In genomic region chr10:7932301-7933036, GRCh38 we compare ENCODE assay signal across 1 cellular context.
TF ChIP-seq lines count a peak whose summit lies in the region.

No MANE protein-coding gene starts in this region.

TF ChIP-seq in HepG2, 621 proteins besides CTCF, POLR2A, EP300 and RAD21 (continued from another document and continues in another):
- TF ChIP-seq SOX6 (IDR thresholded peaks at IDR 0.05) (no peak), SOX6 (CRISPR knock-in tag; IDR thresholded peaks at IDR 0.05) (peak; percentile 95), MIER2 (CRISPR knock-in tag; IDR thresholded peaks at IDR 0.05) (0 out of 2 replicates have a peak, but pooled peaks have one; percentile 37), MAFF (IDR thresholded peaks at IDR 0.05; ENCODE audit: low read depth, low read length) (peak; percentile 68), KDM6A (CRISPR knock-in tag; IDR thresholded peaks at IDR 0.05; ENCODE audit: low read depth) (peak; percentile 72), HMG20B (CRISPR knock-in tag; conservative IDR thresholded peaks at IDR 0.05) (peak; percentile 81), DRAP1 (CRISPR knock-in tag; IDR thresholded peaks at IDR 0.05) (peak; percentile 66), ZNF569 (CRISPR knock-in tag; IDR thresholded peaks at IDR 0.05; ENCODE audit: borderline replicate concordance) (no peak), ZNF317 (CRISPR knock-in tag; IDR thresholded peaks at IDR 0.05) (peak; percentile 85), PPARG (CRISPR knock-in tag; conservative IDR thresholded peaks at IDR 0.05) (peak; percentile 90), POLR2G (IDR thresholded peaks at IDR 0.05; ENCODE audit: low read depth, low read length) (no peak), ZNF646 (CRISPR knock-in tag; IDR thresholded peaks at IDR 0.05) (0 out of 2 replicates have a peak, but pooled peaks have one; percentile 64), ZNF207 (IDR thresholded peaks at IDR 0.05; ENCODE audit: borderline replicate concordance) (no peak), FOSL1 (CRISPR knock-in tag; IDR thresholded peaks at IDR 0.05; ENCODE audit: borderline replicate concordance) (no peak), ZNF792 (CRISPR knock-in tag; IDR thresholded peaks at IDR 0.05) (peak; percentile 98), GABPA (IDR thresholded peaks at IDR 0.05; ENCODE audit: low read depth, low read length) (no peak), GABPA (CRISPR knock-in tag; IDR thresholded peaks at IDR 0.05; ENCODE audit: low read depth) (peak; percentile 84), MAFK (conservative IDR thresholded peaks at IDR 0.05 in 1 of 2, IDR thresholded peaks at IDR 0.05 in 1 of 2; ENCODE audit: low read length in 2 of 2) (peak; percentile 64 to 79), BCL6 (CRISPR knock-in tag; IDR thresholded peaks at IDR 0.05) (peak; percentile 92), ZBTB34 (CRISPR knock-in tag; IDR thresholded peaks at IDR 0.05) (peak; percentile 35; the same call in 1 of the 2 replicates), CEBPG (CRISPR knock-in tag; IDR thresholded peaks at IDR 0.05) (peak; percentile 53), ZNF484 (CRISPR knock-in tag; IDR thresholded peaks at IDR 0.05; ENCODE audit: borderline replicate concordance, low read depth) (no peak), MBNL3 (CRISPR knock-in tag; conservative IDR thresholded peaks at IDR 0.05) (no peak), NFE2L2 (IDR thresholded peaks at IDR 0.05; ENCODE audit: low read length) (no peak), PATZ1 (CRISPR knock-in tag; IDR thresholded peaks at IDR 0.05) (peak; percentile 51; the same call in 1 of the 2 replicates), ESRRA (CRISPR knock-in tag; IDR thresholded peaks at IDR 0.05; ENCODE audit: low read depth) (0 out of 2 replicates have a peak, but pooled peaks have one; percentile 57), LCORL (IDR thresholded peaks at IDR 0.05) (peak; percentile 37; the same call in 1 of the 2 replicates), LCORL (CRISPR knock-in tag; IDR thresholded peaks at IDR 0.05) (peak; percentile 71), ZNF251 (CRISPR knock-in tag; IDR thresholded peaks at IDR 0.05) (no peak), HMGXB4 (CRISPR knock-in tag; IDR thresholded peaks at IDR 0.05; ENCODE audit: borderline replicate concordance in 1 of 2, low read depth in 1 of 2) (peak in 1 of 2 experiments; percentile 42; a peak in 1 of 4 replicates), ISL2 (CRISPR knock-in tag; IDR thresholded peaks at IDR 0.05) (peak; percentile 78), DMTF1 (CRISPR knock-in tag; IDR thresholded peaks at IDR 0.05) (no peak), THRA (CRISPR knock-in tag; IDR thresholded peaks at IDR 0.05; ENCODE audit: borderline replicate concordance) (peak; percentile 44; the same call in 1 of the 2 replicates), GRHL1 (CRISPR knock-in tag; conservative IDR thresholded peaks at IDR 0.05) (no peak), SIX4 (CRISPR knock-in tag; IDR thresholded peaks at IDR 0.05) (peak; percentile 69), ZNF652 (CRISPR knock-in tag; IDR thresholded peaks at IDR 0.05; ENCODE audit: borderline replicate concordance, low read depth) (peak; percentile 48; the same call in 1 of the 2 replicates), CHD2 (IDR thresholded peaks at IDR 0.05; ENCODE audit: low read depth, low read length) (no peak), ZNF597 (CRISPR knock-in tag; IDR thresholded peaks at IDR 0.05) (no peak), TCF7 (IDR thresholded peaks at IDR 0.05; ENCODE audit: low read depth) (peak; percentile 65), NR2F6 (IDR thresholded peaks at IDR 0.05) (peak; percentile 91), NR2F6 (CRISPR knock-in tag; IDR thresholded peaks at IDR 0.05) (peak; percentile 96), GTF2F1 (IDR thresholded peaks at IDR 0.05; ENCODE audit: low read length) (no peak), KAT8 (CRISPR knock-in tag; IDR thresholded peaks at IDR 0.05) (peak; percentile 82), RCOR2 (CRISPR knock-in tag; IDR thresholded peaks at IDR 0.05) (peak; percentile 87), TCF12 (IDR thresholded peaks at IDR 0.05) (no peak), TCF12 (CRISPR knock-in tag; IDR thresholded peaks at IDR 0.05) (peak; percentile 82), POGZ (CRISPR knock-in tag; IDR thresholded peaks at IDR 0.05) (peak; percentile 94)
